ENCODE assay signal across 1 cellular context in genomic region chr9:106862115-106862945, GRCh38.
TF ChIP-seq lines count a peak whose summit lies in the region.

No MANE protein-coding gene starts in this region.

TF ChIP-seq in GM12878, 131 proteins besides CTCF, POLR2A, EP300 and RAD21 (continued from another document and continues in another):
- TF ChIP-seq, protein P1, sequence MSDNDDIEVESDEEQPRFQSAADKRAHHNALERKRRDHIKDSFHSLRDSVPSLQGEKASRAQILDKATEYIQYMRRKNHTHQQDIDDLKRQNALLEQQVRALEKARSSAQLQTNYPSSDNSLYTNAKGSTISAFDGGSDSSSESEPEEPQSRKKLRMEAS (IDR thresholded peaks at IDR 0.05; ENCODE audit: low read depth, low read length), result 0 out of 2 replicates have a peak, but pooled peaks have one; percentile 9
- TF ChIP-seq ZNF592 (IDR thresholded peaks at IDR 0.05) (no peak), MEF2B (IDR thresholded peaks at IDR 0.05; ENCODE audit: partially characterized antibody, poor library complexity, severe bottlenecking) (no peak), ETV6 (conservative IDR thresholded peaks at IDR 0.05 in 1 of 2, IDR thresholded peaks at IDR 0.05 in 1 of 2; ENCODE audit: borderline replicate concordance in 1 of 2, low read depth in 1 of 2) (no peak), YY1 (IDR thresholded peaks at IDR 0.05; ENCODE audit: low read depth, low read length) (no peak), ZBTB40 (IDR thresholded peaks at IDR 0.05; ENCODE audit: borderline replicate concordance) (no peak), POU2F2 (IDR thresholded peaks at IDR 0.05; ENCODE audit: borderline replicate concordance, low read depth, low read length) (no peak), ZNF207 (IDR thresholded peaks at IDR 0.05; ENCODE audit: borderline replicate concordance) (no peak), ZNF622 (IDR thresholded peaks at IDR 0.05) (no peak), SIX5 (IDR thresholded peaks at IDR 0.05; ENCODE audit: low read depth, low read length, severe bottlenecking) (no peak), TCF12 (IDR thresholded peaks at IDR 0.05; ENCODE audit: low read depth, low read length) (no peak), NRF1 (conservative IDR thresholded peaks at IDR 0.05; ENCODE audit: low read depth, low read length) (no peak), NR2F1 (conservative IDR thresholded peaks at IDR 0.05) (no peak), ZNF217 (IDR thresholded peaks at IDR 0.05) (no peak), ZNF24 (IDR thresholded peaks at IDR 0.05) (no peak), GABPA (IDR thresholded peaks at IDR 0.05; ENCODE audit: low read depth) (no peak), PKNOX1 (IDR thresholded peaks at IDR 0.05) (peak; percentile 19; the same call in 1 of the 2 replicates), EED (IDR thresholded peaks at IDR 0.05; ENCODE audit: low read depth) (no peak), CREM (IDR thresholded peaks at IDR 0.05; ENCODE audit: low read depth) (no peak), RAD51 (IDR thresholded peaks at IDR 0.05) (no peak), MTA2 (IDR thresholded peaks at IDR 0.05; ENCODE audit: low read depth) (peak; percentile 38; the same call in 1 of the 2 replicates), DPF2 (IDR thresholded peaks at IDR 0.05) (peak; percentile 46; the same call in 1 of the 2 replicates), POLR2AphosphoS2 (IDR thresholded peaks at IDR 0.05; ENCODE audit: low read depth, low read length) (no peak), SMC3 (IDR thresholded peaks at IDR 0.05; ENCODE audit: borderline replicate concordance, low read length) (peak; percentile 26; the same call in 1 of the 2 replicates), EGR1 (IDR thresholded peaks at IDR 0.05; ENCODE audit: borderline replicate concordance in 1 of 2, low read depth in 2 of 2, low read length in 2 of 2) (no peak), SMARCA5 (IDR thresholded peaks at IDR 0.05) (peak; percentile 25; the same call in 1 of the 2 replicates), PAX5 (IDR thresholded peaks at IDR 0.05; ENCODE audit: borderline replicate concordance, low read depth, low read length) (no peak), MYB (IDR thresholded peaks at IDR 0.05; ENCODE audit: borderline replicate concordance, low read depth, low read length) (no peak), LARP7 (IDR thresholded peaks at IDR 0.05) (peak; percentile 27; the same call in 1 of the 2 replicates), ESRRA (IDR thresholded peaks at IDR 0.05; ENCODE audit: low read length) (no peak), RUNX3 (IDR thresholded peaks at IDR 0.05; ENCODE audit: low read length) (no peak)
- TF ChIP-seq, protein P2, sequence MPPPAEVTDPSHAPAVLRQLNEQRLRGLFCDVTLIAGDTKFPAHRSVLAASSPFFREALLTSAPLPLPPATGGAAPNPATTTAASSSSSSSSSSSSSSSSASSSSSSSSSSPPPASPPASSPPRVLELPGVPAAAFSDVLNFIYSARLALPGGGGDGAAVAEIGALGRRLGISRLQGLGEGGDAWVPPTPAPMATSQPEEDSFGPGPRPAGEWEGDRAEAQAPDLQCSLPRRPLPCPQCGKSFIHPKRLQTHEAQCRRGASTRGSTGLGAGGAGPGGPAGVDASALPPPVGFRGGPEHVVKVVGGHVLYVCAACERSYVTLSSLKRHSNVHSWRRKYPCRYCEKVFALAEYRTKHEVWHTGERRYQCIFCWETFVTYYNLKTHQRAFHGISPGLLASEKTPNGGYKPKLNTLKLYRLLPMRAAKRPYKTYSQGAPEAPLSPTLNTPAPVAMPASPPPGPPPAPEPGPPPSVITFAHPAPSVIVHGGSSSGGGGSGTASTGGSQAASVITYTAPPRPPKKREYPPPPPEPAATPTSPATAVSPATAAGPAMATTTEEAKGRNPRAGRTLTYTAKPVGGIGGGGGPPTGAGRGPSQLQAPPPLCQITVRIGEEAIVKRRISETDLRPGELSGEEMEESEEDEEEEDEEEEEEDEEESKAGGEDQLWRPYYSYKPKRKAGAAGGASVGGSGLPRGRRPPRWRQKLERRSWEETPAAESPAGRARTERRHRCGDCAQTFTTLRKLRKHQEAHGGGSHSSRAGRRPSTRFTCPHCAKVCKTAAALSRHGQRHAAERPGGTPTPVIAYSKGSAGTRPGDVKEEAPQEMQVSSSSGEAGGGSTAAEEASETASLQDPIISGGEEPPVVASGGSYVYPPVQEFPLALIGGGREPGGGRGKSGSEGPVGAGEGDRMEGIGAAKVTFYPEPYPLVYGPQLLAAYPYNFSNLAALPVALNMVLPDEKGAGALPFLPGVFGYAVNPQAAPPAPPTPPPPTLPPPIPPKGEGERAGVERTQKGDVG (CRISPR knock-in tag; IDR thresholded peaks at IDR 0.05), result no peak
- TF ChIP-seq, protein P3, sequence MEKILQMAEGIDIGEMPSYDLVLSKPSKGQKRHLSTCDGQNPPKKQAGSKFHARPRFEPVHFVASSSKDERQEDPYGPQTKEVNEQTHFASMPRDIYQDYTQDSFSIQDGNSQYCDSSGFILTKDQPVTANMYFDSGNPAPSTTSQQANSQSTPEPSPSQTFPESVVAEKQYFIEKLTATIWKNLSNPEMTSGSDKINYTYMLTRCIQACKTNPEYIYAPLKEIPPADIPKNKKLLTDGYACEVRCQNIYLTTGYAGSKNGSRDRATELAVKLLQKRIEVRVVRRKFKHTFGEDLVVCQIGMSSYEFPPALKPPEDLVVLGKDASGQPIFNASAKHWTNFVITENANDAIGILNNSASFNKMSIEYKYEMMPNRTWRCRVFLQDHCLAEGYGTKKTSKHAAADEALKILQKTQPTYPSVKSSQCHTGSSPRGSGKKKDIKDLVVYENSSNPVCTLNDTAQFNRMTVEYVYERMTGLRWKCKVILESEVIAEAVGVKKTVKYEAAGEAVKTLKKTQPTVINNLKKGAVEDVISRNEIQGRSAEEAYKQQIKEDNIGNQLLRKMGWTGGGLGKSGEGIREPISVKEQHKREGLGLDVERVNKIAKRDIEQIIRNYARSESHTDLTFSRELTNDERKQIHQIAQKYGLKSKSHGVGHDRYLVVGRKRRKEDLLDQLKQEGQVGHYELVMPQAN (conservative IDR thresholded peaks at IDR 0.05), result no peak
- TF ChIP-seq, protein P4, sequence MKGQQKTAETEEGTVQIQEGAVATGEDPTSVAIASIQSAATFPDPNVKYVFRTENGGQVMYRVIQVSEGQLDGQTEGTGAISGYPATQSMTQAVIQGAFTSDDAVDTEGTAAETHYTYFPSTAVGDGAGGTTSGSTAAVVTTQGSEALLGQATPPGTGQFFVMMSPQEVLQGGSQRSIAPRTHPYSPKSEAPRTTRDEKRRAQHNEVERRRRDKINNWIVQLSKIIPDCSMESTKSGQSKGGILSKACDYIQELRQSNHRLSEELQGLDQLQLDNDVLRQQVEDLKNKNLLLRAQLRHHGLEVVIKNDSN (IDR thresholded peaks at IDR 0.05; ENCODE audit: borderline replicate concordance, extremely low read length, insufficient read depth, low read depth, low read length), result no peak
- TF ChIP-seq, protein P5, sequence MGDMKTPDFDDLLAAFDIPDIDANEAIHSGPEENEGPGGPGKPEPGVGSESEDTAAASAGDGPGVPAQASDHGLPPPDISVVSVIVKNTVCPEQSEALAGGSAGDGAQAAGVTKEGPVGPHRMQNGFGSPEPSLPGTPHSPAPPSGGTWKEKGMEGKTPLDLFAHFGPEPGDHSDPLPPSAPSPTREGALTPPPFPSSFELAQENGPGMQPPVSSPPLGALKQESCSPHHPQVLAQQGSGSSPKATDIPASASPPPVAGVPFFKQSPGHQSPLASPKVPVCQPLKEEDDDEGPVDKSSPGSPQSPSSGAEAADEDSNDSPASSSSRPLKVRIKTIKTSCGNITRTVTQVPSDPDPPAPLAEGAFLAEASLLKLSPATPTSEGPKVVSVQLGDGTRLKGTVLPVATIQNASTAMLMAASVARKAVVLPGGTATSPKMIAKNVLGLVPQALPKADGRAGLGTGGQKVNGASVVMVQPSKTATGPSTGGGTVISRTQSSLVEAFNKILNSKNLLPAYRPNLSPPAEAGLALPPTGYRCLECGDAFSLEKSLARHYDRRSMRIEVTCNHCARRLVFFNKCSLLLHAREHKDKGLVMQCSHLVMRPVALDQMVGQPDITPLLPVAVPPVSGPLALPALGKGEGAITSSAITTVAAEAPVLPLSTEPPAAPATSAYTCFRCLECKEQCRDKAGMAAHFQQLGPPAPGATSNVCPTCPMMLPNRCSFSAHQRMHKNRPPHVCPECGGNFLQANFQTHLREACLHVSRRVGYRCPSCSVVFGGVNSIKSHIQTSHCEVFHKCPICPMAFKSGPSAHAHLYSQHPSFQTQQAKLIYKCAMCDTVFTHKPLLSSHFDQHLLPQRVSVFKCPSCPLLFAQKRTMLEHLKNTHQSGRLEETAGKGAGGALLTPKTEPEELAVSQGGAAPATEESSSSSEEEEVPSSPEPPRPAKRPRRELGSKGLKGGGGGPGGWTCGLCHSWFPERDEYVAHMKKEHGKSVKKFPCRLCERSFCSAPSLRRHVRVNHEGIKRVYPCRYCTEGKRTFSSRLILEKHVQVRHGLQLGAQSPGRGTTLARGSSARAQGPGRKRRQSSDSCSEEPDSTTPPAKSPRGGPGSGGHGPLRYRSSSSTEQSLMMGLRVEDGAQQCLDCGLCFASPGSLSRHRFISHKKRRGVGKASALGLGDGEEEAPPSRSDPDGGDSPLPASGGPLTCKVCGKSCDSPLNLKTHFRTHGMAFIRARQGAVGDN (IDR thresholded peaks at IDR 0.05), result no peak
- TF ChIP-seq, protein P6, sequence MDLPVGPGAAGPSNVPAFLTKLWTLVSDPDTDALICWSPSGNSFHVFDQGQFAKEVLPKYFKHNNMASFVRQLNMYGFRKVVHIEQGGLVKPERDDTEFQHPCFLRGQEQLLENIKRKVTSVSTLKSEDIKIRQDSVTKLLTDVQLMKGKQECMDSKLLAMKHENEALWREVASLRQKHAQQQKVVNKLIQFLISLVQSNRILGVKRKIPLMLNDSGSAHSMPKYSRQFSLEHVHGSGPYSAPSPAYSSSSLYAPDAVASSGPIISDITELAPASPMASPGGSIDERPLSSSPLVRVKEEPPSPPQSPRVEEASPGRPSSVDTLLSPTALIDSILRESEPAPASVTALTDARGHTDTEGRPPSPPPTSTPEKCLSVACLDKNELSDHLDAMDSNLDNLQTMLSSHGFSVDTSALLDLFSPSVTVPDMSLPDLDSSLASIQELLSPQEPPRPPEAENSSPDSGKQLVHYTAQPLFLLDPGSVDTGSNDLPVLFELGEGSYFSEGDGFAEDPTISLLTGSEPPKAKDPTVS (IDR thresholded peaks at IDR 0.05; ENCODE audit: low read depth, low read length), result no peak
